21 cellular contexts compared by ENCODE assay signal in the genomic region with DNA sequence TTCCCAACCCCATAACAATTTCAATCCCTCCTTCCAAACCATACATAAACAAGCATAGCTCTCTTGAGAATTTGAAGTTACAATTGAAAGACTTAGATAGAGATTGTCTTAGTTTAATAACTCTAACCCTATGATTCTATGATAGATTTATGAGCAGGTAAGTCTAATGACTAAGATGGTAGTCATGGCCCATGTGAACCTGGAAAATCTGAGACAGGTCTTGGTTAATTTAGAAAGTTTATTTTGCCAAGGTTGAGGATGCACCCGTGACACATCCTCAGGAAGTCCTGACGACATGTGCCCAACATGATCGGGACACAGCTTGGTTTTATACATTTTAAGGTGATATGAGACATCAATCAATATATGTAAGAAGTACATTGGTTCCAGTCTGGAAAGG.
A peak's percentile ranks its signal among the peaks of the same experiment; 100 is the strongest.
DNase-seq lines count a peak whose midpoint lies in the region; ATAC-seq, FAIRE-seq and TF ChIP-seq lines count a peak whose summit lies in the region.
"Had no signal": no experiment of that assay in that cellular context is flagged by ENCODE, and none has a peak within 500 bp of the region (broad histone marks: within the 10 kb centered on the region; RNA-seq: fewer than 3 reads in every experiment).

No MANE protein-coding gene starts in this region.

- H3K4me3 Mint-ChIP-seq in endodermal cell: no peak overlapping the region
- H3K4me3 Mint-ChIP-seq: CD14-positive monocyte; CD4-positive, alpha-beta memory T cell; H9; IgD-negative memory B cell had no signal

- DNase-seq in HT1080 (ENCODE audit: low read depth) (peak; percentile 7), RWPE1 (ENCODE audit: low spot score) (peak; percentile 15), endodermal cell (no peak), keratinocyte (ENCODE audit: low read depth, low spot score) (peak; percentile 0), osteoblast (ENCODE audit: insufficient read length, low spot score, missing footprints) (no peak), lower lobe of right lung (no peak)
- DNase-seq in stimulated activated CD4-positive, alpha-beta T cell treated with anti-CD3 and anti-CD28 coated beads, Interleukin-1b, Interleukin-23, amount 100 ng/mL, for 48 hours: no peak
- DNase-seq: 8988T; CD4-positive, alpha-beta memory T cell; DMS153; DMS79; GDM1; H9 had no signal

- peak overlapping the region; percentile 12 for H3K27ac Mint-ChIP-seq in endodermal cell
- H3K27ac Mint-ChIP-seq: CD14-positive monocyte; CD4-positive, alpha-beta memory T cell; H9; IgD-negative memory B cell had no signal

- H3K9me1 ChIP-seq in keratinocyte (ENCODE audit: control insufficient read depth, extremely low read depth, insufficient read depth, low read length): no peaks in the 10 kb centered on the region

- ATAC-seq in GM18868 (IDR thresholded peaks at IDR 0.05; ENCODE audit: unreplicated experiment) (no peak), lower lobe of right lung (no peak)
- ATAC-seq: HepG2 had no signal

- H3K9ac ChIP-seq in endodermal cell (ENCODE audit: extremely low read depth, low read length, poor library complexity, severe bottlenecking): no peak overlapping the region
- no peak overlapping the region for H3K9ac ChIP-seq in keratinocyte (ENCODE audit: control insufficient read depth, extremely low read depth, insufficient read depth, low read length)
- H3K9ac ChIP-seq: BLaER1 had no signal

- TF ChIP-seq CTCF in RWPE1 (conservative IDR thresholded peaks at IDR 0.05; ENCODE audit: low read depth) (no peak), endodermal cell (conservative IDR thresholded peaks at IDR 0.05) (no peak), keratinocyte (optimal IDR thresholded peaks at IDR 0.05 in 1 of 3, IDR thresholded peaks at IDR 0.05 in 1 of 3, conservative IDR thresholded peaks at IDR 0.05 in 1 of 3; ENCODE audit: extremely low read depth in 1 of 3, insufficient read depth in 2 of 3, low read length in 3 of 3) (no peak), osteoblast (IDR thresholded peaks at IDR 0.05; ENCODE audit: extremely low read depth, low read depth, low read length) (no peak), lower lobe of right lung (IDR thresholded peaks at IDR 0.05) (no peak)

- H3K9me3 Mint-ChIP-seq in endodermal cell: peaks cover 2% of the 10 kb centered on the region

- H3K4me3 ChIP-seq in endodermal cell (ENCODE audit: low read length) (no peak overlapping the region), keratinocyte (ENCODE audit: control insufficient read depth in 2 of 3, extremely low read depth in 1 of 3, insufficient read depth in 2 of 3, low read depth in 1 of 3, low read length in 3 of 3) (no peak overlapping the region), osteoblast (ENCODE audit: insufficient read depth, low read length) (no peak overlapping the region), lower lobe of right lung (no peak overlapping the region)
- H3K4me3 ChIP-seq: BLaER1 had no signal

- H3K4me1 ChIP-seq in endodermal cell (ENCODE audit: control insufficient read depth, insufficient read depth, low read length) (no peaks in the 10 kb centered on the region), keratinocyte (ENCODE audit: control insufficient read depth, extremely low read depth, insufficient read depth, low read length) (no peaks in the 10 kb centered on the region), osteoblast (ENCODE audit: insufficient read depth, low read length) (no peaks in the 10 kb centered on the region), lower lobe of right lung (no peaks in the 10 kb centered on the region)
- H3K4me1 ChIP-seq: BLaER1 had no signal

- CTCF ChIA-PET in RWPE1 (lab: Yijun Ruan, JAX): interaction anchor here (0.6 kb wide), 1 partner anchor 488 kb away, joined by 3 read pairs; no protein-coding TSS in a partner anchor

- 95 to 100% methylated on average over 2 to 3 of the region's 3 CpGs for WGBS in endodermal cell (ENCODE audit: insufficient coverage in 1 of 2, insufficient read length in 1 of 2), 2 experiments

- H4K20me1 ChIP-seq in keratinocyte (ENCODE audit: control insufficient read depth, extremely low read depth, insufficient read depth, low read length): no peaks in the 10 kb centered on the region
- H4K20me1 ChIP-seq in osteoblast (ENCODE audit: insufficient read depth, low read length): no peaks in the 10 kb centered on the region
- H4K20me1 ChIP-seq: BLaER1 had no signal

- H3K27ac ChIP-seq in RWPE1: no peak overlapping the region
- H3K27ac ChIP-seq in endodermal cell (ENCODE audit: low read depth, low read length): no peak overlapping the region
- no peak overlapping the region for H3K27ac ChIP-seq in keratinocyte (ENCODE audit: control insufficient read depth, insufficient read depth, low read length)
- H3K27ac ChIP-seq in osteoblast (ENCODE audit: low read depth, low read length): no peak overlapping the region
- no peak overlapping the region for H3K27ac ChIP-seq in lower lobe of right lung
- H3K27ac ChIP-seq: BLaER1, HL-60 had no signal

- no peak for FAIRE-seq in keratinocyte (lab: Jason Lieb, UNC)
- FAIRE-seq: GM12892, H1, HepG2 had no signal

- H3K4me1 Mint-ChIP-seq in endodermal cell: peaks cover 9% of the 10 kb centered on the region
- H3K4me1 Mint-ChIP-seq: CD14-positive monocyte; CD4-positive, alpha-beta memory T cell; IgD-negative memory B cell had no signal

- H3K4me2 ChIP-seq in keratinocyte (ENCODE audit: control insufficient read depth, extremely low read depth, insufficient read depth, low read depth, low read length): no peak overlapping the region
- H3K4me2 ChIP-seq in osteoblast (ENCODE audit: insufficient read depth, low read length): no peak overlapping the region
- H3K4me2 ChIP-seq: BLaER1 had no signal

- H3K36me3 ChIP-seq in endodermal cell (ENCODE audit: control insufficient read depth, insufficient read depth, low read length) (no peaks in the 10 kb centered on the region), keratinocyte (ENCODE audit: control insufficient read depth in 2 of 2, extremely low read depth in 1 of 2, insufficient read depth in 2 of 2, low read length in 2 of 2) (no peaks in the 10 kb centered on the region), osteoblast (ENCODE audit: insufficient read depth, low read length) (no peaks in the 10 kb centered on the region), lower lobe of right lung (no peaks in the 10 kb centered on the region)
- H3K36me3 ChIP-seq: BLaER1 had no signal

- dilution Hi-C loops in keratinocyte (cut with MboI; ENCODE audit: extremely low pct_ligation_motif_present, low sequenced_read_pairs): no loop called here

- no peaks in the 10 kb centered on the region for H3K79me2 ChIP-seq in keratinocyte (ENCODE audit: control insufficient read depth, insufficient read depth, low read length)
- no peaks in the 10 kb centered on the region for H3K79me2 ChIP-seq in osteoblast (ENCODE audit: insufficient read depth, low read length)

- H3K9me3 ChIP-seq in endodermal cell (ENCODE audit: control insufficient read depth, low read length) (peaks cover 3% of the 10 kb centered on the region), keratinocyte (ENCODE audit: control insufficient read depth, low read depth, low read length) (no peaks in the 10 kb centered on the region), osteoblast (ENCODE audit: low read depth, low read length) (peaks cover 4% of the 10 kb centered on the region), lower lobe of right lung (no peaks in the 10 kb centered on the region)
- H3K9me3 ChIP-seq: BLaER1 had no signal

- no peaks in the 10 kb centered on the region for H3K27me3 Mint-ChIP-seq in endodermal cell (ENCODE audit: insufficient read depth)
- H3K27me3 Mint-ChIP-seq: CD4-positive, alpha-beta memory T cell; IgD-negative memory B cell had no signal

- peaks cover 1% of the 10 kb centered on the region for H3K36me3 Mint-ChIP-seq in endodermal cell (ENCODE audit: low read depth)
- H3K36me3 Mint-ChIP-seq: CD14-positive monocyte; CD4-positive, alpha-beta memory T cell had no signal

- POLR2A ChIA-PET in RWPE1 (lab: Yijun Ruan, JAX; ENCODE audit: low non-redundant PET): no interaction called here

- intact Hi-C loops in lower lobe of right lung (cut with DNase I): no loop called here

- H2AFZ ChIP-seq in keratinocyte (ENCODE audit: control insufficient read depth, low read length) (no peak overlapping the region), osteoblast (ENCODE audit: low read length) (no peak overlapping the region)

- H3K27me3 ChIP-seq in endodermal cell (ENCODE audit: control insufficient read depth, insufficient read depth, low read length, poor library complexity, severe bottlenecking) (no peaks in the 10 kb centered on the region), keratinocyte (ENCODE audit: control insufficient read depth, extremely low read depth, insufficient read depth, low read length) (no peaks in the 10 kb centered on the region), osteoblast (ENCODE audit: insufficient read depth, low read length) (no peaks in the 10 kb centered on the region), lower lobe of right lung (ENCODE audit: low read depth) (no peaks in the 10 kb centered on the region)
- H3K27me3 ChIP-seq: BLaER1 had no signal

Comparison
In these comparisons a context has a peak if more than half of its experiments do, and no peak if none do; other contexts are left out.
1. DNase-seq: peak in HT1080 (single experiment), RWPE1 (single experiment) and keratinocyte (single experiment); none in endodermal cell (single experiment), osteoblast (single experiment), stimulated activated CD4-positive, alpha-beta T cell treated with anti-CD3 and anti-CD28 coated beads, Interleukin-1b, Interleukin-23, amount 100 ng/mL, for 48 hours (single experiment) and lower lobe of right lung (single experiment).